ENCODE assay signal across 15 cellular contexts in genomic region chr10:113527181-113527580, GRCh38. TPM values are rescaled to one million over a fixed set of nuclear protein-coding genes. Genes with fewer than 3 reads are reported as not detected.
"Had no signal": no experiment of that assay in that cellular context is flagged by ENCODE, and none has a peak within 500 bp of the region (broad histone marks: within the 10 kb centered on the region; RNA-seq: fewer than 3 reads in every experiment).

No MANE protein-coding gene starts in this region.

- ATAC-seq: pancreas; stimulated activated effector memory CD8-positive, alpha-beta T cell treated with anti-CD3 and anti-CD28 coated beads, Interleukin-12 subunit alpha, Interleukin-12 subunit beta, amount 100 ng/mL, for 72 hours had no signal

- H3K36me3 Mint-ChIP-seq: activated naive CD4-positive, alpha-beta T cell treated with anti-CD3 and anti-CD28 coated beads, Interleukin-2, amount 10 ng/mL, durations not matched to agents 7 days and 5 days; neural progenitor cell; stimulated activated effector memory CD8-positive, alpha-beta T cell treated with anti-CD3 and anti-CD28 coated beads, Interleukin-12 subunit alpha, Interleukin-12 subunit beta, amount 100 ng/mL, for 72 hours had no signal

- H3K4me1 Mint-ChIP-seq: activated naive CD4-positive, alpha-beta T cell treated with anti-CD3 and anti-CD28 coated beads, Interleukin-2, amount 10 ng/mL, durations not matched to agents 7 days and 5 days; neural progenitor cell; stimulated activated effector memory CD8-positive, alpha-beta T cell treated with anti-CD3 and anti-CD28 coated beads, Interleukin-12 subunit alpha, Interleukin-12 subunit beta, amount 100 ng/mL, for 72 hours had no signal

- H3K27ac Mint-ChIP-seq: activated naive CD4-positive, alpha-beta T cell treated with anti-CD3 and anti-CD28 coated beads, Interleukin-2, amount 10 ng/mL, durations not matched to agents 7 days and 5 days; neural progenitor cell; stimulated activated effector memory CD8-positive, alpha-beta T cell treated with anti-CD3 and anti-CD28 coated beads, Interleukin-12 subunit alpha, Interleukin-12 subunit beta, amount 100 ng/mL, for 72 hours; T-helper 2 cell treated with Interferon-gamma antibody and Interleukin-4, amounts not matched to agents 5 μg/mL and 100 μg/mL, for 36 hours had no signal

- DNase-seq: activated CD4-positive, CD25-positive, alpha-beta regulatory T cell treated with anti-CD3 and anti-CD28 coated beads, Interleukin-2, amount 50 U/mL, for 72 hours; activated naive CD4-positive, alpha-beta T cell treated with anti-CD3 and anti-CD28 coated beads, Interleukin-2, amount 10 ng/mL, durations not matched to agents 7 days and 5 days; kidney glomerular epithelial cell; midbrain; pancreas; stimulated activated CD4-positive, alpha-beta T cell treated with anti-CD3 and anti-CD28 coated beads, Interleukin-12 subunit alpha, Interleukin-12 subunit beta, amount 100 ng/mL, for 4 hours; stimulated activated CD4-positive, alpha-beta T cell treated with anti-CD3 and anti-CD28 coated beads, Interleukin-2, amount 100 ng/mL, for 24 hours; tibial artery had no signal

- H3K27me3 ChIP-seq: pancreas, tibial artery had no signal

- H3K9me3 ChIP-seq: esophagus muscularis mucosa, pancreas, tibial artery had no signal

- H3K4me1 ChIP-seq: esophagus muscularis mucosa, neural progenitor cell, pancreas had no signal

- H3K4me3 ChIP-seq: esophagus muscularis mucosa, neural progenitor cell, pancreas, tibial artery had no signal

- H3K4me3 Mint-ChIP-seq: activated naive CD4-positive, alpha-beta T cell treated with anti-CD3 and anti-CD28 coated beads, Interleukin-2, amount 10 ng/mL, durations not matched to agents 7 days and 5 days; neural progenitor cell; stimulated activated effector memory CD8-positive, alpha-beta T cell treated with anti-CD3 and anti-CD28 coated beads, Interleukin-12 subunit alpha, Interleukin-12 subunit beta, amount 100 ng/mL, for 72 hours; T-helper 2 cell treated with Interferon-gamma antibody and Interleukin-4, amounts not matched to agents 5 μg/mL and 100 μg/mL, for 36 hours had no signal

- H3K9me3 Mint-ChIP-seq: activated naive CD4-positive, alpha-beta T cell treated with anti-CD3 and anti-CD28 coated beads, Interleukin-2, amount 10 ng/mL, durations not matched to agents 7 days and 5 days; neural progenitor cell; stimulated activated effector memory CD8-positive, alpha-beta T cell treated with anti-CD3 and anti-CD28 coated beads, Interleukin-12 subunit alpha, Interleukin-12 subunit beta, amount 100 ng/mL, for 72 hours; T-helper 2 cell treated with Interferon-gamma antibody and Interleukin-4, amounts not matched to agents 5 μg/mL and 100 μg/mL, for 36 hours had no signal

- H3K36me3 ChIP-seq: esophagus muscularis mucosa, neural progenitor cell, pancreas, tibial artery had no signal

- H3K9ac ChIP-seq: neural progenitor cell had no signal

- H3K27ac ChIP-seq: esophagus muscularis mucosa, neural progenitor cell, pancreas, tibial artery had no signal

RNA-seq across cellular contexts. Expression of gene HABP2, which starts 25.7 kb away (rescaled TPM):
- total RNA-seq: cardiac septum, esophagus muscularis mucosa, fibroblast of villous mesenchyme, myocyte had no signal
